19 cellular contexts compared by ENCODE assay signal in the genomic region with DNA sequence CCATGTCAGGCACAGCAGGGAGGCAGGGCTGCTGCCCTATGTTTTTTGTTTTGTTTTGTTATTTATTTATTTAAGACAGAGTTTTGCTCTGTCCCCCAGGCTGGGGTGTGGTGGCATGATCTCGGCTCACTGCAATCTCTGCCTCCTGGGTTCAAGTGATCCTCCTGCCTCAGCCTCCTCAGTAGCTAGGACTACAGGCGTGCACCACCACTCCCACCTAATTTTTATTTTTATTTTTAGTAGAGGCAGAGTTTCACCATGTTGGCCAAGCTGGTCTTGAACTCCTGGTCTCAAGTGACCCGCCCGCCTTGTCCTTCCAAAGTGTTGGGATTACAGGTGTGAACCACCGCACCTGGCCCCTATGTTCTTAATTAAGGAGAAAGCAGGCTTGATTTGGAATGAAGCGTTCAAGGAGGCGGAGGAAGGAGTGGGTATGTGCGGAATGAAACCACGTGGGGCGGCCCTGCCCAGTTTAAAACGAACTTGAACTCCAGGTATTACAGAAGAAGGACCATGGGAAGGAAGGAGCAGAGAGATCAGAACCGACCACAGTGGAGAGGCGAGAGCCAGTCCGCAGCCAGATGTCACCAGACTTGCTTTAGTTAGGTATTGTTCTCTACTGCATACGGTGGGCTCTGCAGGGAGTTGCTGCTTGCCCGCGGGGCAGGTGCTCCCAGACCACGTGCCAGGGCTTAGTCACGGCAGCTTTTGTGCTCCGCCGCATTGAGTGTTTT. TPM values are rescaled to one million over a fixed set of nuclear protein-coding genes. Genes with fewer than 3 reads are reported as not detected.
DNase-seq lines count a peak whose midpoint lies in the region; ATAC-seq and TF ChIP-seq lines count a peak whose summit lies in the region.
"Had no signal": no experiment of that assay in that cellular context is flagged by ENCODE, and none has a peak within 500 bp of the region (broad histone marks: within the 10 kb centered on the region; RNA-seq: fewer than 3 reads in every experiment).

No MANE protein-coding gene starts in this region.

- no peaks in the 10 kb centered on the region for H3F3A ChIP-seq in smooth muscle cell (ENCODE audit: low read depth)

- DNase-seq in H9 (peak; percentile 37), NCI-H146 treated with DMSO at 0.1 percent for 48 hours (lab: John Stamatoyannopoulos, UW; ENCODE audit: unreplicated experiment) (peak; percentile 84), WTC11 (ENCODE audit: low spot score) (no peak), neuronal stem cell (ENCODE audit: low spot score) (no peak), smooth muscle cell (lab: John Stamatoyannopoulos, UW; ENCODE audit: unreplicated experiment) (no peak), NCI-H1105 treated with DMSO at 0.1 percent for 48 hours (lab: John Stamatoyannopoulos, UW) (no peak), transverse colon (no peak)
- DNase-seq: activated CD4-positive, CD25-positive, alpha-beta regulatory T cell; activated T-cell treated with anti-CD3 and anti-CD28 coated beads, Interleukin-2, amount 50 U/mL, for 72 hours; CD8-positive, alpha-beta memory T cell; heart left ventricle; Kasumi-1; naive B cell; NCI-H1436; sigmoid colon; stimulated activated naive B cell treated with anti-CD40 and anti-IgM and Interleukin-4, amounts not matched to agents 10 μg/mL and 1 μg/mL and 100 μg/mL, for 72 hours; thyroid gland had no signal

- WGBS in H9 (ENCODE audit: extremely low coverage, insufficient read length, low lambda C conversion rate) = no CpG with 5 or more reads among the region's 21 CpGs
- no CpG with 5 or more reads among the region's 21 CpGs for WGBS in neuronal stem cell (ENCODE audit: extremely low coverage in 2 of 2, insufficient read length in 2 of 2, insufficient replicate concordance in 1 of 2), 2 donors
- WGBS in smooth muscle cell (ENCODE audit: low lambda C conversion rate) = 88% methylated on average over 21 of the region's 21 CpGs
- 81 to 86% methylated on average over 11 to 21 of the region's 21 CpGs for WGBS in transverse colon (ENCODE audit: low coverage in 1 of 2), 2 donors

- CTCF ChIA-PET in WTC11 (lab: Charles Lee) = interaction anchor here (1.6 kb wide), 1 partner anchor 10 kb away, joined by 11 read pairs; no protein-coding TSS in a partner anchor

- no peak overlapping the region for H3T11ph ChIP-seq in H9 (ENCODE audit: low read length)

- H3K4me2 ChIP-seq in H9 (ENCODE audit: insufficient read depth, insufficient read length, low read length) (no peak overlapping the region), neuronal stem cell (ENCODE audit: insufficient read depth, low read length, poor library complexity, severe bottlenecking) (no peak overlapping the region), smooth muscle cell (no peak overlapping the region)

- intact Hi-C loops in transverse colon (cut with DNase I; ENCODE audit: low total_unique reads) = no loop called here

- H3K79me2 ChIP-seq in H9 (ENCODE audit: insufficient read depth, low read length) (no peaks in the 10 kb centered on the region), smooth muscle cell (ENCODE audit: low read depth) (no peaks in the 10 kb centered on the region)

- no peaks in the 10 kb centered on the region for H3K9me3 ChIP-seq in H9 (ENCODE audit: control insufficient read depth, low read depth, low read length)
- H3K9me3 ChIP-seq in neuronal stem cell (replicated peaks in 1 of 2; ENCODE audit: control insufficient read depth in 2 of 2, insufficient read depth in 1 of 2, low read depth in 1 of 2, low read length in 2 of 2) = no peaks in the 10 kb centered on the region
- H3K9me3 ChIP-seq in smooth muscle cell (replicated peaks; ENCODE audit: low read depth) = no peaks in the 10 kb centered on the region
- H3K9me3 ChIP-seq in transverse colon = no peaks in the 10 kb centered on the region
- H3K9me3 ChIP-seq: heart left ventricle, sigmoid colon, SJSA1, thyroid gland had no signal

- H3K79me1 ChIP-seq in H9 (ENCODE audit: insufficient read depth, low read depth, low read length, poor library complexity, severe bottlenecking) (no peaks in the 10 kb centered on the region), neuronal stem cell (ENCODE audit: low read depth, low read length) (no peaks in the 10 kb centered on the region)

- H2BK12ac ChIP-seq in H9 (ENCODE audit: insufficient read length, low read depth, low read length) (no peak overlapping the region), neuronal stem cell (ENCODE audit: low read length) (no peak overlapping the region)

- no peaks in the 10 kb centered on the region for H3K36me3 Mint-ChIP-seq in H9 (ENCODE audit: insufficient read depth in 1 of 3, low read depth in 3 of 3)
- no peaks in the 10 kb centered on the region for H3K36me3 Mint-ChIP-seq in WTC11
- H3K36me3 Mint-ChIP-seq: activated naive CD4-positive, alpha-beta T cell treated with anti-CD3 and anti-CD28 coated beads, Interleukin-2, amount 50 U/mL, for 24 hours; CD8-positive, alpha-beta memory T cell; naive B cell; stimulated activated naive B cell treated with anti-CD40 and anti-IgM and Interleukin-4, amounts not matched to agents 10 μg/mL and 1 μg/mL and 100 μg/mL, for 72 hours had no signal

- H2BK120ac ChIP-seq in H9 (ENCODE audit: low read depth, low read length, poor library complexity, severe bottlenecking) (no peak overlapping the region), neuronal stem cell (ENCODE audit: low read depth, low read length) (no peak overlapping the region)

- H3K36me3 ChIP-seq in neuronal stem cell (replicated peaks in 1 of 2; ENCODE audit: control insufficient read depth in 2 of 2, insufficient read depth in 2 of 2, low read length in 2 of 2) = no peaks in the 10 kb centered on the region
- no peaks in the 10 kb centered on the region for H3K36me3 ChIP-seq in smooth muscle cell (ENCODE audit: low read depth)
- H3K36me3 ChIP-seq in transverse colon = no peaks in the 10 kb centered on the region
- H3K36me3 ChIP-seq: heart left ventricle, sigmoid colon, SJSA1, thyroid gland had no signal

- no peak for TF ChIP-seq POLR2A in transverse colon (IDR thresholded peaks at IDR 0.05)

- no peak overlapping the region for H3K4me3 Mint-ChIP-seq in H9
- H3K4me3 Mint-ChIP-seq in WTC11 = no peak overlapping the region
- H3K4me3 Mint-ChIP-seq: activated naive CD4-positive, alpha-beta T cell treated with anti-CD3 and anti-CD28 coated beads, Interleukin-2, amount 50 U/mL, for 24 hours; activated T-cell treated with anti-CD3 and anti-CD28 coated beads, Interleukin-2, amount 50 U/mL, for 72 hours; CD8-positive, alpha-beta memory T cell; naive B cell; stimulated activated naive B cell treated with anti-CD40 and anti-IgM and Interleukin-4, amounts not matched to agents 10 μg/mL and 1 μg/mL and 100 μg/mL, for 72 hours had no signal

- no peak overlapping the region for H2AK5ac ChIP-seq in H9 (ENCODE audit: insufficient read length, low read length)
- no peak overlapping the region for H2AK5ac ChIP-seq in neuronal stem cell (ENCODE audit: low read depth, low read length)

- no peak for TF ChIP-seq CTCF in H9 (conservative IDR thresholded peaks at IDR 0.05)
- no peak for TF ChIP-seq CTCF in WTC11 (IDR thresholded peaks at IDR 0.05)
- TF ChIP-seq CTCF in smooth muscle cell (IDR thresholded peaks at IDR 0.05; ENCODE audit: borderline replicate concordance, insufficient read depth, poor library complexity, severe bottlenecking) = no peak
- no peak for TF ChIP-seq CTCF in transverse colon (IDR thresholded peaks at IDR 0.05)

- no peak for TF ChIP-seq EP300 in transverse colon (IDR thresholded peaks at IDR 0.05; ENCODE audit: low read depth)

- no peak overlapping the region for H3K4ac ChIP-seq in H9 (ENCODE audit: low read depth, low read length)
- no peak overlapping the region for H3K4ac ChIP-seq in neuronal stem cell (ENCODE audit: low read length)

- H3K27me3 Mint-ChIP-seq in H9 (ENCODE audit: low read depth) (peaks cover 7% of the 10 kb centered on the region; the same call in 1 of the 2 replicates), WTC11 (ENCODE audit: low read depth) (no peaks in the 10 kb centered on the region)

- in situ Hi-C loops in transverse colon (cut with MboI; ENCODE audit: low pct_ligation_motif_present in 1 of 4, low pct_unique_long_range_greater_than_20kb in 1 of 4, low sequenced_read_pairs in 3 of 4) = no loop called here

- H3K23ac ChIP-seq in H9 (ENCODE audit: insufficient read length, low read depth, low read length) (no peak overlapping the region), neuronal stem cell (ENCODE audit: low read depth, low read length, poor library complexity) (no peak overlapping the region)

- H2BK15ac ChIP-seq in H9 (ENCODE audit: low read depth, low read length) = no peak overlapping the region
- no peak overlapping the region for H2BK15ac ChIP-seq in neuronal stem cell (ENCODE audit: low read length)

- H3K18ac ChIP-seq in H9 (ENCODE audit: insufficient read length, low read depth, low read length) (no peak overlapping the region), neuronal stem cell (ENCODE audit: low read length) (peak overlapping the region; percentile 24)

- ATAC-seq in WTC11 = peak; percentile 65
- ATAC-seq: activated T-cell treated with anti-CD3 and anti-CD28 coated beads, Interleukin-2, amount 50 U/mL, for 72 hours; heart left ventricle; stimulated activated naive B cell treated with anti-CD40 and anti-IgM and Interleukin-4, amounts not matched to agents 10 μg/mL and 1 μg/mL and 100 μg/mL, for 72 hours had no signal

- H2AFZ ChIP-seq in H9 (ENCODE audit: low read length) (no peak overlapping the region), neuronal stem cell (ENCODE audit: low read length) (peak overlapping the region; percentile 40), smooth muscle cell (ENCODE audit: low read depth) (no peak overlapping the region)

- H3K4me1 Mint-ChIP-seq in H9 (peaks cover 0 to 3% of the 10 kb centered on the region in 2 experiments; a peak in 2 of 4 replicates), WTC11 (no peaks in the 10 kb centered on the region)
- H3K4me1 Mint-ChIP-seq: activated naive CD4-positive, alpha-beta T cell treated with anti-CD3 and anti-CD28 coated beads, Interleukin-2, amount 50 U/mL, for 24 hours; CD8-positive, alpha-beta memory T cell; naive B cell; stimulated activated naive B cell treated with anti-CD40 and anti-IgM and Interleukin-4, amounts not matched to agents 10 μg/mL and 1 μg/mL and 100 μg/mL, for 72 hours had no signal

- H3K27ac Mint-ChIP-seq in H9 (0 out of 7 replicates have a peak overlapping the region, but pooled peaks of 1 of the 3 experiments have one; percentile 22), WTC11 (no peak overlapping the region)
- H3K27ac Mint-ChIP-seq: activated naive CD4-positive, alpha-beta T cell treated with anti-CD3 and anti-CD28 coated beads, Interleukin-2, amount 50 U/mL, for 24 hours; activated T-cell treated with anti-CD3 and anti-CD28 coated beads, Interleukin-2, amount 50 U/mL, for 72 hours; CD8-positive, alpha-beta memory T cell; stimulated activated naive B cell treated with anti-CD40 and anti-IgM and Interleukin-4, amounts not matched to agents 10 μg/mL and 1 μg/mL and 100 μg/mL, for 72 hours had no signal

- no peak overlapping the region for H4K5ac ChIP-seq in H9 (ENCODE audit: insufficient read length, low read depth, low read length)

- H3K23me2 ChIP-seq in H9 (ENCODE audit: insufficient read length, low read depth, low read length, poor library complexity, severe bottlenecking) = no peaks in the 10 kb centered on the region

- H3K4me3 ChIP-seq in neuronal stem cell (ENCODE audit: low read length in 2 of 2) (peak overlapping the region in 1 of 2 donors; percentile 22), smooth muscle cell (no peak overlapping the region), transverse colon (no peak overlapping the region)
- H3K4me3 ChIP-seq: heart left ventricle, sigmoid colon, SJSA1, thyroid gland had no signal

- no peaks in the 10 kb centered on the region for H3K9me3 Mint-ChIP-seq in H9
- H3K9me3 Mint-ChIP-seq in WTC11 = no peaks in the 10 kb centered on the region
- H3K9me3 Mint-ChIP-seq: activated naive CD4-positive, alpha-beta T cell treated with anti-CD3 and anti-CD28 coated beads, Interleukin-2, amount 50 U/mL, for 24 hours; activated T-cell treated with anti-CD3 and anti-CD28 coated beads, Interleukin-2, amount 50 U/mL, for 72 hours had no signal

- H3K14ac ChIP-seq in H9 (ENCODE audit: insufficient read depth, low read length) = no peak overlapping the region
- H3K14ac ChIP-seq in neuronal stem cell (ENCODE audit: low read length) = no peak overlapping the region

- no peak overlapping the region for H3K56ac ChIP-seq in H9 (ENCODE audit: insufficient read length, low read depth, low read length)

- H4K91ac ChIP-seq in H9 (ENCODE audit: insufficient read length, low read depth, low read length) (no peak overlapping the region), neuronal stem cell (ENCODE audit: low read depth, low read length, poor library complexity) (no peak overlapping the region)

- no peak overlapping the region for H2BK20ac ChIP-seq in H9 (ENCODE audit: low read depth, low read length, poor library complexity, severe bottlenecking)

- H2BK5ac ChIP-seq in H9 (ENCODE audit: insufficient read length, low read length) = no peak overlapping the region
- H2BK5ac ChIP-seq in neuronal stem cell (ENCODE audit: low read length) = no peak overlapping the region

- H3K4me1 ChIP-seq in H9 (ENCODE audit: insufficient read depth, low read length) = no peaks in the 10 kb centered on the region
- H3K4me1 ChIP-seq in neuronal stem cell (ENCODE audit: control insufficient read depth in 2 of 2, insufficient read depth in 1 of 2, low read depth in 1 of 2, low read length in 2 of 2) = no peaks in the 10 kb centered on the region
- no peaks in the 10 kb centered on the region for H3K4me1 ChIP-seq in smooth muscle cell (ENCODE audit: low read depth)
- peaks cover 0 to 3% (median 0%) of the 10 kb centered on the region in 4 donors for H3K4me1 ChIP-seq in transverse colon
- H3K4me1 ChIP-seq: heart left ventricle, sigmoid colon, SJSA1, thyroid gland had no signal

- H3K9ac ChIP-seq in H9 (ENCODE audit: extremely low read depth, insufficient read length, low read length) (no peak overlapping the region), neuronal stem cell (ENCODE audit: low read depth, low read length, poor library complexity) (peak overlapping the region; percentile 15), smooth muscle cell (ENCODE audit: low read depth) (no peak overlapping the region)

- H3K27me3 ChIP-seq in H9 (ENCODE audit: insufficient read depth, low read length) (no peaks in the 10 kb centered on the region), neuronal stem cell (ENCODE audit: control insufficient read depth in 3 of 3, insufficient read depth in 3 of 3, low read depth in 1 of 3, low read length in 3 of 3) (peaks cover 0 to 14% (median 0%) of the 10 kb centered on the region in 3 experiments), smooth muscle cell (ENCODE audit: low read depth) (no peaks in the 10 kb centered on the region), transverse colon (no peaks in the 10 kb centered on the region)
- H3K27me3 ChIP-seq: heart left ventricle, sigmoid colon, SJSA1, thyroid gland had no signal

- no peaks in the 10 kb centered on the region for H4K20me1 ChIP-seq in H9 (ENCODE audit: control insufficient read depth, insufficient read depth, insufficient read length)
- no peaks in the 10 kb centered on the region for H4K20me1 ChIP-seq in smooth muscle cell (ENCODE audit: low read depth)

- no peak overlapping the region for H3K27ac ChIP-seq in H9 (ENCODE audit: insufficient read length, low read depth, low read length)
- H3K27ac ChIP-seq in neuronal stem cell (replicated peaks; ENCODE audit: low read length) = no peak overlapping the region
- no peak overlapping the region for H3K27ac ChIP-seq in smooth muscle cell (ENCODE audit: low read depth)
- H3K27ac ChIP-seq in transverse colon = no peak overlapping the region
- H3K27ac ChIP-seq: heart left ventricle, sigmoid colon, SJSA1, thyroid gland had no signal

- POLR2A ChIA-PET in WTC11 (lab: Charles Lee) = no interaction called here

- H4K8ac ChIP-seq in H9 (replicated peaks; ENCODE audit: insufficient read length, low read depth, low read length) = no peak overlapping the region
- no peak overlapping the region for H4K8ac ChIP-seq in neuronal stem cell (ENCODE audit: low read depth, low read length)

RNA-seq across cellular contexts. Expression of a gene that starts 34.9 kb away (rescaled TPM):
- 18.9 and 19.7 TPM in 2 replicates for total RNA-seq in H9 (2021)
- 20.0 to 21.8 TPM (median 21.7 TPM) in 3 replicates for total RNA-seq in WTC11 (2021)
- polyA plus RNA-seq in neuronal stem cell (2013, experiment 1 of 2) = 2.1 TPM
- 2.3 TPM for polyA plus RNA-seq in neuronal stem cell (2013, experiment 2 of 2)
- 2.5 and 5.2 TPM in 2 replicates for total RNA-seq in smooth muscle cell
- polyA plus RNA-seq in smooth muscle cell = 0.74 and 1.9 TPM in 2 replicates
- total RNA-seq in transverse colon = 100 to 1,000 TPM in 3 of 4 donors, 10 to 100 TPM in 1; 76.8 to 159 (median 110) TPM
- polyA plus RNA-seq: CD8-positive, alpha-beta memory T cell had no signal

Comparison
In these comparisons a context has a peak if more than half of its experiments do, and no peak if none do; other contexts are left out.
1. DNase-seq: peak in H9 (single experiment) and NCI-H146 treated with DMSO at 0.1 percent for 48 hours (single experiment); none in WTC11 (single experiment), neuronal stem cell (single experiment), smooth muscle cell (single experiment), NCI-H1105 treated with DMSO at 0.1 percent for 48 hours (single experiment) and transverse colon (single experiment).